1 cellular context compared by ENCODE assay signal in the genomic region with DNA sequence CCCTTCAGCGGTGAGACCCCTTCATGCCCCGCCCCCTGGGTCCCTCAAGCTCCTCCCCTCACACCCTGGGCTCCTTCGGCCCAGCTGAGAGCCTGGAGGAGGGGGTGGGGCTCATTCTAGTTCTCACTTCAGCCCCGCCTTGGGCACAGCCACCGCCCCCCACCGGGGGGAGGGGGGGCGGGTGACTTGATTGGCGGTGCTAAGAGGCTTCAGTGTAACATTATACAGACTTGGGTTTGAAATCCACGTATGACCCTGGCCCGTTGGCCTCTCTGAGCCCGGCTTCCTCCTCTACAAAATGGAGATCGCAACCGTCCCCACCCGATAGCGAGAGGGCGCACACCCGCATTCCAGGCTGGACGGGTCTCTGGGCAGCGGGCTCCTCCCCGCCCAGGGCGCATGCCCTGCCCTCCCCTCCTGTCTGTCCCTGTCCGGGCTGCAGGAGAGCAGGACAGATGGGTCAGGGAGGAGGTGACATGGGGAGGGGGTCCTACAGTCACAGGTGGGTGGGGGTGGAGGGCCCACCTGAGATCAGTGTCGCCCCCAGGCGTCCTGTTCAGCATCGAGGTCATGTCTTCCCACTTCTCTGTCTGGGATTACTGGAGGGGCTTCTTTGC.
A peak's percentile ranks its signal among the peaks of the same experiment; 100 is the strongest.
TF ChIP-seq lines count a peak whose summit lies in the region.

No MANE protein-coding gene starts in this region.

TF ChIP-seq in K562, 482 proteins besides CTCF, POLR2A, EP300 and RAD21 (continued from another document and continues in another):
- TF ChIP-seq, protein P1, sequence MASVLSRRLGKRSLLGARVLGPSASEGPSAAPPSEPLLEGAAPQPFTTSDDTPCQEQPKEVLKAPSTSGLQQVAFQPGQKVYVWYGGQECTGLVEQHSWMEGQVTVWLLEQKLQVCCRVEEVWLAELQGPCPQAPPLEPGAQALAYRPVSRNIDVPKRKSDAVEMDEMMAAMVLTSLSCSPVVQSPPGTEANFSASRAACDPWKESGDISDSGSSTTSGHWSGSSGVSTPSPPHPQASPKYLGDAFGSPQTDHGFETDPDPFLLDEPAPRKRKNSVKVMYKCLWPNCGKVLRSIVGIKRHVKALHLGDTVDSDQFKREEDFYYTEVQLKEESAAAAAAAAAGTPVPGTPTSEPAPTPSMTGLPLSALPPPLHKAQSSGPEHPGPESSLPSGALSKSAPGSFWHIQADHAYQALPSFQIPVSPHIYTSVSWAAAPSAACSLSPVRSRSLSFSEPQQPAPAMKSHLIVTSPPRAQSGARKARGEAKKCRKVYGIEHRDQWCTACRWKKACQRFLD (CRISPR knock-in tag; IDR thresholded peaks at IDR 0.05), result no peak
- TF ChIP-seq ZNF282 (CRISPR knock-in tag; IDR thresholded peaks at IDR 0.05) (no peak), ZNF212 (CRISPR knock-in tag; IDR thresholded peaks at IDR 0.05) (no peak), FUS (optimal IDR thresholded peaks at IDR 0.05; ENCODE audit: low read depth, low read length) (no peak), BRF1 (IDR thresholded peaks at IDR 0.05; ENCODE audit: borderline replicate concordance, extremely low read depth, insufficient read length) (no peak), ZC3H4 (CRISPR knock-in tag; IDR thresholded peaks at IDR 0.05; ENCODE audit: borderline replicate concordance) (no peak), OTX1 (CRISPR knock-in tag; IDR thresholded peaks at IDR 0.05) (no peak), ZNF24 (IDR thresholded peaks at IDR 0.05) (no peak), POLR2AphosphoS5 (IDR thresholded peaks at IDR 0.05; ENCODE audit: control insufficient read depth, insufficient read depth, low read depth, low read length) (no peak), C11orf30 (IDR thresholded peaks at IDR 0.05; ENCODE audit: low read depth) (no peak), ZNF764 (CRISPR knock-in tag; IDR thresholded peaks at IDR 0.05; ENCODE audit: low read depth) (no peak), ZFX (CRISPR knock-in tag; IDR thresholded peaks at IDR 0.05) (peak; percentile 51), MAFK (IDR thresholded peaks at IDR 0.05; ENCODE audit: low read length) (no peak), ERF (CRISPR knock-in tag; IDR thresholded peaks at IDR 0.05) (no peak), ZNF79 (CRISPR knock-in tag; IDR thresholded peaks at IDR 0.05; ENCODE audit: low read depth) (no peak), POLR2H (tag; IDR thresholded peaks at IDR 0.05; ENCODE audit: low read depth) (no peak), SIRT6 (IDR thresholded peaks at IDR 0.05; ENCODE audit: low read depth, low read length) (no peak), ZNF217 (CRISPR knock-in tag; IDR thresholded peaks at IDR 0.05) (no peak), CCNT2 (IDR thresholded peaks at IDR 0.05; ENCODE audit: borderline replicate concordance, extremely low read depth, insufficient read length, low read depth, low read length) (no peak), BDP1 (IDR thresholded peaks at IDR 0.05; ENCODE audit: insufficient read depth, insufficient read length) (no peak), GTF2E2 (tag; IDR thresholded peaks at IDR 0.05) (no peak), ZNF324 (CRISPR knock-in tag; IDR thresholded peaks at IDR 0.05) (no peak), U2AF2 (optimal IDR thresholded peaks at IDR 0.05; ENCODE audit: low read depth, low read length) (no peak), TBP (optimal IDR thresholded peaks at IDR 0.05; ENCODE audit: low read depth, low read length) (no peak), ZNF431 (CRISPR knock-in tag; IDR thresholded peaks at IDR 0.05) (no peak), RBM25 (IDR thresholded peaks at IDR 0.05; ENCODE audit: low read depth, low read length, severe bottlenecking) (no peak), ZKSCAN8 (CRISPR knock-in tag; IDR thresholded peaks at IDR 0.05) (no peak), YBX1 (IDR thresholded peaks at IDR 0.05) (no peak)
- TF ChIP-seq, protein P2, sequence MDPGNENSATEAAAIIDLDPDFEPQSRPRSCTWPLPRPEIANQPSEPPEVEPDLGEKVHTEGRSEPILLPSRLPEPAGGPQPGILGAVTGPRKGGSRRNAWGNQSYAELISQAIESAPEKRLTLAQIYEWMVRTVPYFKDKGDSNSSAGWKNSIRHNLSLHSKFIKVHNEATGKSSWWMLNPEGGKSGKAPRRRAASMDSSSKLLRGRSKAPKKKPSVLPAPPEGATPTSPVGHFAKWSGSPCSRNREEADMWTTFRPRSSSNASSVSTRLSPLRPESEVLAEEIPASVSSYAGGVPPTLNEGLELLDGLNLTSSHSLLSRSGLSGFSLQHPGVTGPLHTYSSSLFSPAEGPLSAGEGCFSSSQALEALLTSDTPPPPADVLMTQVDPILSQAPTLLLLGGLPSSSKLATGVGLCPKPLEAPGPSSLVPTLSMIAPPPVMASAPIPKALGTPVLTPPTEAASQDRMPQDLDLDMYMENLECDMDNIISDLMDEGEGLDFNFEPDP (CRISPR knock-in tag; IDR thresholded peaks at IDR 0.05), result no peak
- TF ChIP-seq, protein P3, sequence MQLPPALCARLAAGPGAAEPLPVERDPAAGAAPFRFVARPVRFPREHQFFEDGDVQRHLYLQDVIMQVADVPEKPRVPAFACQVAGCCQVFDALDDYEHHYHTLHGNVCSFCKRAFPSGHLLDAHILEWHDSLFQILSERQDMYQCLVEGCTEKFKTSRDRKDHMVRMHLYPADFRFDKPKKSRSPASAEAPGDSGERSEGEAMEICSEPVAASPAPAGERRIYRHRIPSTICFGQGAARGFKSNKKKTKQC (CRISPR knock-in tag; IDR thresholded peaks at IDR 0.05), result 0 out of 2 replicates have a peak, but pooled peaks have one; percentile 34
- TF ChIP-seq, protein P4, sequence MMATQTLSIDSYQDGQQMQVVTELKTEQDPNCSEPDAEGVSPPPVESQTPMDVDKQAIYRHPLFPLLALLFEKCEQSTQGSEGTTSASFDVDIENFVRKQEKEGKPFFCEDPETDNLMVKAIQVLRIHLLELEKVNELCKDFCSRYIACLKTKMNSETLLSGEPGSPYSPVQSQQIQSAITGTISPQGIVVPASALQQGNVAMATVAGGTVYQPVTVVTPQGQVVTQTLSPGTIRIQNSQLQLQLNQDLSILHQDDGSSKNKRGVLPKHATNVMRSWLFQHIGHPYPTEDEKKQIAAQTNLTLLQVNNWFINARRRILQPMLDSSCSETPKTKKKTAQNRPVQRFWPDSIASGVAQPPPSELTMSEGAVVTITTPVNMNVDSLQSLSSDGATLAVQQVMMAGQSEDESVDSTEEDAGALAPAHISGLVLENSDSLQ (IDR thresholded peaks at IDR 0.05), result peak; percentile 83
- TF ChIP-seq, protein P5, sequence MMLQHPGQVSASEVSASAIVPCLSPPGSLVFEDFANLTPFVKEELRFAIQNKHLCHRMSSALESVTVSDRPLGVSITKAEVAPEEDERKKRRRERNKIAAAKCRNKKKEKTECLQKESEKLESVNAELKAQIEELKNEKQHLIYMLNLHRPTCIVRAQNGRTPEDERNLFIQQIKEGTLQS (IDR thresholded peaks at IDR 0.05), result no peak
- TF ChIP-seq, protein P5 (CRISPR knock-in tag; conservative IDR thresholded peaks at IDR 0.05), result no peak
- TF ChIP-seq, protein P6, sequence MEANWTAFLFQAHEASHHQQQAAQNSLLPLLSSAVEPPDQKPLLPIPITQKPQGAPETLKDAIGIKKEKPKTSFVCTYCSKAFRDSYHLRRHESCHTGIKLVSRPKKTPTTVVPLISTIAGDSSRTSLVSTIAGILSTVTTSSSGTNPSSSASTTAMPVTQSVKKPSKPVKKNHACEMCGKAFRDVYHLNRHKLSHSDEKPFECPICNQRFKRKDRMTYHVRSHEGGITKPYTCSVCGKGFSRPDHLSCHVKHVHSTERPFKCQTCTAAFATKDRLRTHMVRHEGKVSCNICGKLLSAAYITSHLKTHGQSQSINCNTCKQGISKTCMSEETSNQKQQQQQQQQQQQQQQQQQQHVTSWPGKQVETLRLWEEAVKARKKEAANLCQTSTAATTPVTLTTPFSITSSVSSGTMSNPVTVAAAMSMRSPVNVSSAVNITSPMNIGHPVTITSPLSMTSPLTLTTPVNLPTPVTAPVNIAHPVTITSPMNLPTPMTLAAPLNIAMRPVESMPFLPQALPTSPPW (CRISPR knock-in tag; IDR thresholded peaks at IDR 0.05), result peak; percentile 94
- TF ChIP-seq, protein P7, sequence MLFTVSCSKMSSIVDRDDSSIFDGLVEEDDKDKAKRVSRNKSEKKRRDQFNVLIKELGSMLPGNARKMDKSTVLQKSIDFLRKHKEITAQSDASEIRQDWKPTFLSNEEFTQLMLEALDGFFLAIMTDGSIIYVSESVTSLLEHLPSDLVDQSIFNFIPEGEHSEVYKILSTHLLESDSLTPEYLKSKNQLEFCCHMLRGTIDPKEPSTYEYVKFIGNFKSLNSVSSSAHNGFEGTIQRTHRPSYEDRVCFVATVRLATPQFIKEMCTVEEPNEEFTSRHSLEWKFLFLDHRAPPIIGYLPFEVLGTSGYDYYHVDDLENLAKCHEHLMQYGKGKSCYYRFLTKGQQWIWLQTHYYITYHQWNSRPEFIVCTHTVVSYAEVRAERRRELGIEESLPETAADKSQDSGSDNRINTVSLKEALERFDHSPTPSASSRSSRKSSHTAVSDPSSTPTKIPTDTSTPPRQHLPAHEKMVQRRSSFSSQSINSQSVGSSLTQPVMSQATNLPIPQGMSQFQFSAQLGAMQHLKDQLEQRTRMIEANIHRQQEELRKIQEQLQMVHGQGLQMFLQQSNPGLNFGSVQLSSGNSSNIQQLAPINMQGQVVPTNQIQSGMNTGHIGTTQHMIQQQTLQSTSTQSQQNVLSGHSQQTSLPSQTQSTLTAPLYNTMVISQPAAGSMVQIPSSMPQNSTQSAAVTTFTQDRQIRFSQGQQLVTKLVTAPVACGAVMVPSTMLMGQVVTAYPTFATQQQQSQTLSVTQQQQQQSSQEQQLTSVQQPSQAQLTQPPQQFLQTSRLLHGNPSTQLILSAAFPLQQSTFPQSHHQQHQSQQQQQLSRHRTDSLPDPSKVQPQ (CRISPR knock-in tag; IDR thresholded peaks at IDR 0.05; ENCODE audit: borderline replicate concordance), result no peak
- TF ChIP-seq, protein P8, sequence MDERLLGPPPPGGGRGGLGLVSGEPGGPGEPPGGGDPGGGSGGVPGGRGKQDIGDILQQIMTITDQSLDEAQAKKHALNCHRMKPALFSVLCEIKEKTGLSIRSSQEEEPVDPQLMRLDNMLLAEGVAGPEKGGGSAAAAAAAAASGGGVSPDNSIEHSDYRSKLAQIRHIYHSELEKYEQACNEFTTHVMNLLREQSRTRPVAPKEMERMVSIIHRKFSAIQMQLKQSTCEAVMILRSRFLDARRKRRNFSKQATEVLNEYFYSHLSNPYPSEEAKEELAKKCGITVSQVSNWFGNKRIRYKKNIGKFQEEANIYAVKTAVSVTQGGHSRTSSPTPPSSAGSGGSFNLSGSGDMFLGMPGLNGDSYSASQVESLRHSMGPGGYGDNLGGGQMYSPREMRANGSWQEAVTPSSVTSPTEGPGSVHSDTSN (CRISPR knock-in tag; IDR thresholded peaks at IDR 0.05; ENCODE audit: low read depth), result no peak
- TF ChIP-seq, protein P8 (tag; conservative IDR thresholded peaks at IDR 0.05; ENCODE audit: low read depth), result no peak
- TF ChIP-seq, protein P9, sequence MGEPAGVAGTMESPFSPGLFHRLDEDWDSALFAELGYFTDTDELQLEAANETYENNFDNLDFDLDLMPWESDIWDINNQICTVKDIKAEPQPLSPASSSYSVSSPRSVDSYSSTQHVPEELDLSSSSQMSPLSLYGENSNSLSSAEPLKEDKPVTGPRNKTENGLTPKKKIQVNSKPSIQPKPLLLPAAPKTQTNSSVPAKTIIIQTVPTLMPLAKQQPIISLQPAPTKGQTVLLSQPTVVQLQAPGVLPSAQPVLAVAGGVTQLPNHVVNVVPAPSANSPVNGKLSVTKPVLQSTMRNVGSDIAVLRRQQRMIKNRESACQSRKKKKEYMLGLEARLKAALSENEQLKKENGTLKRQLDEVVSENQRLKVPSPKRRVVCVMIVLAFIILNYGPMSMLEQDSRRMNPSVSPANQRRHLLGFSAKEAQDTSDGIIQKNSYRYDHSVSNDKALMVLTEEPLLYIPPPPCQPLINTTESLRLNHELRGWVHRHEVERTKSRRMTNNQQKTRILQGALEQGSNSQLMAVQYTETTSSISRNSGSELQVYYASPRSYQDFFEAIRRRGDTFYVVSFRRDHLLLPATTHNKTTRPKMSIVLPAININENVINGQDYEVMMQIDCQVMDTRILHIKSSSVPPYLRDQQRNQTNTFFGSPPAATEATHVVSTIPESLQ (CRISPR knock-in tag; IDR thresholded peaks at IDR 0.05), result no peak
- TF ChIP-seq, protein P10, sequence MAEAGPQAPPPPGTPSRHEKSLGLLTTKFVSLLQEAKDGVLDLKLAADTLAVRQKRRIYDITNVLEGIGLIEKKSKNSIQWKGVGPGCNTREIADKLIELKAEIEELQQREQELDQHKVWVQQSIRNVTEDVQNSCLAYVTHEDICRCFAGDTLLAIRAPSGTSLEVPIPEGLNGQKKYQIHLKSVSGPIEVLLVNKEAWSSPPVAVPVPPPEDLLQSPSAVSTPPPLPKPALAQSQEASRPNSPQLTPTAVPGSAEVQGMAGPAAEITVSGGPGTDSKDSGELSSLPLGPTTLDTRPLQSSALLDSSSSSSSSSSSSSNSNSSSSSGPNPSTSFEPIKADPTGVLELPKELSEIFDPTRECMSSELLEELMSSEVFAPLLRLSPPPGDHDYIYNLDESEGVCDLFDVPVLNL (CRISPR knock-in tag; IDR thresholded peaks at IDR 0.05; ENCODE audit: low read depth), result no peak
- TF ChIP-seq, protein P11, sequence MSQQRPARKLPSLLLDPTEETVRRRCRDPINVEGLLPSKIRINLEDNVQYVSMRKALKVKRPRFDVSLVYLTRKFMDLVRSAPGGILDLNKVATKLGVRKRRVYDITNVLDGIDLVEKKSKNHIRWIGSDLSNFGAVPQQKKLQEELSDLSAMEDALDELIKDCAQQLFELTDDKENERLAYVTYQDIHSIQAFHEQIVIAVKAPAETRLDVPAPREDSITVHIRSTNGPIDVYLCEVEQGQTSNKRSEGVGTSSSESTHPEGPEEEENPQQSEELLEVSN (IDR thresholded peaks at IDR 0.05; ENCODE audit: borderline replicate concordance in 1 of 2, extremely low read depth in 1 of 2, insufficient read depth in 1 of 2, insufficient read length in 1 of 2, low read depth in 1 of 2, low read length in 1 of 2, poor library complexity in 1 of 2, severe bottlenecking in 1 of 2), result no peak
- TF ChIP-seq, protein P12, sequence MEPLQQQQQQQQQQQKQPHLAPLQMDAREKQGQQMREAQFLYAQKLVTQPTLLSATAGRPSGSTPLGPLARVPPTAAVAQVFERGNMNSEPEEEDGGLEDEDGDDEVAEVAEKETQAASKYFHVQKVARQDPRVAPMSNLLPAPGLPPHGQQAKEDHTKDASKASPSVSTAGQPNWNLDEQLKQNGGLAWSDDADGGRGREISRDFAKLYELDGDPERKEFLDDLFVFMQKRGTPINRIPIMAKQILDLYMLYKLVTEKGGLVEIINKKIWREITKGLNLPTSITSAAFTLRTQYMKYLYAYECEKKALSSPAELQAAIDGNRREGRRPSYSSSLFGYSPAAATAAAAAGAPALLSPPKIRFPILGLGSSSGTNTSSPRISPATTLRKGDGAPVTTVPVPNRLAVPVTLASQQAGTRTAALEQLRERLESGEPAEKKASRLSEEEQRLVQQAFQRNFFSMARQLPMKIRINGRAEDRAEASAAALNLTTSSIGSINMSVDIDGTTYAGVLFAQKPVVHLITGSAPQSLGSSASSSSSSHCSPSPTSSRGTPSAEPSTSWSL (CRISPR knock-in tag; IDR thresholded peaks at IDR 0.05; ENCODE audit: borderline replicate concordance), result no peak
